Comparison of ENCODE assay signal across 2 cellular contexts in genomic region chr19:1074512-1075283, GRCh38.
TF ChIP-seq lines count a peak whose summit lies in the region.

No MANE protein-coding gene starts in this region.

TF ChIP-seq in SK-N-SH, 30 proteins besides CTCF, POLR2A, EP300 and RAD21:
- TF ChIP-seq REST (IDR thresholded peaks at IDR 0.05; ENCODE audit: low read depth, low read length), result no peak
- 0 out of 2 replicates have a peak, but pooled peaks have one; percentile 26 for TF ChIP-seq MAX (IDR thresholded peaks at IDR 0.05; ENCODE audit: low read depth)
- TF ChIP-seq, protein P1, sequence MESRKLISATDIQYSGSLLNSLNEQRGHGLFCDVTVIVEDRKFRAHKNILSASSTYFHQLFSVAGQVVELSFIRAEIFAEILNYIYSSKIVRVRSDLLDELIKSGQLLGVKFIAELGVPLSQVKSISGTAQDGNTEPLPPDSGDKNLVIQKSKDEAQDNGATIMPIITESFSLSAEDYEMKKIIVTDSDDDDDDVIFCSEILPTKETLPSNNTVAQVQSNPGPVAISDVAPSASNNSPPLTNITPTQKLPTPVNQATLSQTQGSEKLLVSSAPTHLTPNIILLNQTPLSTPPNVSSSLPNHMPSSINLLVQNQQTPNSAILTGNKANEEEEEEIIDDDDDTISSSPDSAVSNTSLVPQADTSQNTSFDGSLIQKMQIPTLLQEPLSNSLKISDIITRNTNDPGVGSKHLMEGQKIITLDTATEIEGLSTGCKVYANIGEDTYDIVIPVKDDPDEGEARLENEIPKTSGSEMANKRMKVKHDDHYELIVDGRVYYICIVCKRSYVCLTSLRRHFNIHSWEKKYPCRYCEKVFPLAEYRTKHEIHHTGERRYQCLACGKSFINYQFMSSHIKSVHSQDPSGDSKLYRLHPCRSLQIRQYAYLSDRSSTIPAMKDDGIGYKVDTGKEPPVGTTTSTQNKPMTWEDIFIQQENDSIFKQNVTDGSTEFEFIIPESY (IDR thresholded peaks at IDR 0.05; ENCODE audit: borderline replicate concordance, low read depth), result no peak
- TF ChIP-seq, protein P2, sequence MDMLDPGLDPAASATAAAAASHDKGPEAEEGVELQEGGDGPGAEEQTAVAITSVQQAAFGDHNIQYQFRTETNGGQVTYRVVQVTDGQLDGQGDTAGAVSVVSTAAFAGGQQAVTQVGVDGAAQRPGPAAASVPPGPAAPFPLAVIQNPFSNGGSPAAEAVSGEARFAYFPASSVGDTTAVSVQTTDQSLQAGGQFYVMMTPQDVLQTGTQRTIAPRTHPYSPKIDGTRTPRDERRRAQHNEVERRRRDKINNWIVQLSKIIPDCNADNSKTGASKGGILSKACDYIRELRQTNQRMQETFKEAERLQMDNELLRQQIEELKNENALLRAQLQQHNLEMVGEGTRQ (IDR thresholded peaks at IDR 0.05; ENCODE audit: borderline replicate concordance, low read depth, low read length), result no peak
- TF ChIP-seq NFIC (IDR thresholded peaks at IDR 0.05; ENCODE audit: borderline replicate concordance), result peak; percentile 74; the same call in 1 of the 2 replicates
- TF ChIP-seq GABPA (IDR thresholded peaks at IDR 0.05; ENCODE audit: low read depth), result 0 out of 2 replicates have a peak, but pooled peaks have one; percentile 17
- TF ChIP-seq POLR2AphosphoS5 (IDR thresholded peaks at IDR 0.05; ENCODE audit: low read depth, low read length), result peak; percentile 89
- TF ChIP-seq NRF1 (IDR thresholded peaks at IDR 0.05; ENCODE audit: low read depth, low read length), result peak; percentile 85
- TF ChIP-seq SIN3A (IDR thresholded peaks at IDR 0.05; ENCODE audit: borderline replicate concordance, low read depth, low read length), result peak; percentile 35; the same call in 1 of the 2 replicates
- TF ChIP-seq FOXJ3 (CRISPR knock-in tag; IDR thresholded peaks at IDR 0.05), result 0 out of 2 replicates have a peak, but pooled peaks have one; percentile 20

TF ChIP-seq in GM23338, 12 proteins besides CTCF, POLR2A, EP300 and RAD21 (continued from another document):
- TF ChIP-seq, protein P3, sequence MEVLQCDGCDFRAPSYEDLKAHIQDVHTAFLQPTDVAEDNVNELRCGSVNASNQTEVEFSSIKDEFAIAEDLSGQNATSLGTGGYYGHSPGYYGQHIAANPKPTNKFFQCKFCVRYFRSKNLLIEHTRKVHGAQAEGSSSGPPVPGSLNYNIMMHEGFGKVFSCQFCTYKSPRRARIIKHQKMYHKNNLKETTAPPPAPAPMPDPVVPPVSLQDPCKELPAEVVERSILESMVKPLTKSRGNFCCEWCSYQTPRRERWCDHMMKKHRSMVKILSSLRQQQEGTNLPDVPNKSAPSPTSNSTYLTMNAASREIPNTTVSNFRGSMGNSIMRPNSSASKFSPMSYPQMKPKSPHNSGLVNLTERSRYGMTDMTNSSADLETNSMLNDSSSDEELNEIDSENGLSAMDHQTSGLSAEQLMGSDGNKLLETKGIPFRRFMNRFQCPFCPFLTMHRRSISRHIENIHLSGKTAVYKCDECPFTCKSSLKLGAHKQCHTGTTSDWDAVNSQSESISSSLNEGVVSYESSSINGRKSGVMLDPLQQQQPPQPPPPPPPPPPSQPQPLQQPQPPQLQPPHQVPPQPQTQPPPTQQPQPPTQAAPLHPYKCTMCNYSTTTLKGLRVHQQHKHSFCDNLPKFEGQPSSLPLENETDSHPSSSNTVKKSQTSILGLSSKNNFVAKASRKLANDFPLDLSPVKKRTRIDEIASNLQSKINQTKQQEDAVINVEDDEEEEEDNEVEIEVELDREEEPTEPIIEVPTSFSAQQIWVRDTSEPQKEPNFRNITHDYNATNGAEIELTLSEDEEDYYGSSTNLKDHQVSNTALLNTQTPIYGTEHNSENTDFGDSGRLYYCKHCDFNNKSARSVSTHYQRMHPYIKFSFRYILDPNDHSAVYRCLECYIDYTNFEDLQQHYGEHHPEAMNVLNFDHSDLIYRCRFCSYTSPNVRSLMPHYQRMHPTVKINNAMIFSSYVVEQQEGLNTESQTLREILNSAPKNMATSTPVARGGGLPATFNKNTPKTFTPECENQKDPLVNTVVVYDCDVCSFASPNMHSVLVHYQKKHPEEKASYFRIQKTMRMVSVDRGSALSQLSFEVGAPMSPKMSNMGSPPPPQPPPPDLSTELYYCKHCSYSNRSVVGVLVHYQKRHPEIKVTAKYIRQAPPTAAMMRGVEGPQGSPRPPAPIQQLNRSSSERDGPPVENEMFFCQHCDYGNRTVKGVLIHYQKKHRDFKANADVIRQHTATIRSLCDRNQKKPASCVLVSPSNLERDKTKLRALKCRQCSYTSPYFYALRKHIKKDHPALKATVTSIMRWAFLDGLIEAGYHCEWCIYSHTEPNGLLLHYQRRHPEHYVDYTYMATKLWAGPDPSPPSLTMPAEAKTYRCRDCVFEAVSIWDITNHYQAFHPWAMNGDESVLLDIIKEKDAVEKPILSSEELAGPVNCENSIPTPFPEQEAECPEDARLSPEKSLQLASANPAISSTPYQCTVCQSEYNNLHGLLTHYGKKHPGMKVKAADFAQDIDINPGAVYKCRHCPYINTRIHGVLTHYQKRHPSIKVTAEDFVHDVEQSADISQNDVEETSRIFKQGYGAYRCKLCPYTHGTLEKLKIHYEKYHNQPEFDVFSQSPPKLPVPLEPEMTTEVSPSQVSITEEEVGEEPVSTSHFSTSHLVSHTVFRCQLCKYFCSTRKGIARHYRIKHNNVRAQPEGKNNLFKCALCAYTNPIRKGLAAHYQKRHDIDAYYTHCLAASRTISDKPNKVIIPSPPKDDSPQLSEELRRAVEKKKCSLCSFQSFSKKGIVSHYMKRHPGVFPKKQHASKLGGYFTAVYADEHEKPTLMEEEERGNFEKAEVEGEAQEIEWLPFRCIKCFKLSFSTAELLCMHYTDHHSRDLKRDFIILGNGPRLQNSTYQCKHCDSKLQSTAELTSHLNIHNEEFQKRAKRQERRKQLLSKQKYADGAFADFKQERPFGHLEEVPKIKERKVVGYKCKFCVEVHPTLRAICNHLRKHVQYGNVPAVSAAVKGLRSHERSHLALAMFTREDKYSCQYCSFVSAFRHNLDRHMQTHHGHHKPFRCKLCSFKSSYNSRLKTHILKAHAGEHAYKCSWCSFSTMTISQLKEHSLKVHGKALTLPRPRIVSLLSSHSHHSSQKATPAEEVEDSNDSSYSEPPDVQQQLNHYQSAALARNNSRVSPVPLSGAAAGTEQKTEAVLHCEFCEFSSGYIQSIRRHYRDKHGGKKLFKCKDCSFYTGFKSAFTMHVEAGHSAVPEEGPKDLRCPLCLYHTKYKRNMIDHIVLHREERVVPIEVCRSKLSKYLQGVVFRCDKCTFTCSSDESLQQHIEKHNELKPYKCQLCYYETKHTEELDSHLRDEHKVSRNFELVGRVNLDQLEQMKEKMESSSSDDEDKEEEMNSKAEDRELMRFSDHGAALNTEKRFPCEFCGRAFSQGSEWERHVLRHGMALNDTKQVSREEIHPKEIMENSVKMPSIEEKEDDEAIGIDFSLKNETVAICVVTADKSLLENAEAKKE (CRISPR knock-in tag; IDR thresholded peaks at IDR 0.05), result no peak
- TF ChIP-seq REST (IDR thresholded peaks at IDR 0.05; ENCODE audit: unreplicated experiment) (no peak), JUNB (IDR thresholded peaks at IDR 0.05; ENCODE audit: unreplicated experiment) (no peak), NANOG (IDR thresholded peaks at IDR 0.05; ENCODE audit: borderline replicate concordance) (no peak), EZH2phosphoT487 (IDR thresholded peaks at IDR 0.05; ENCODE audit: unreplicated experiment) (no peak)
TF ChIP-seq in GM23338: peak in this region for 0.
